12 cellular contexts compared by ENCODE assay signal in the genomic region with DNA sequence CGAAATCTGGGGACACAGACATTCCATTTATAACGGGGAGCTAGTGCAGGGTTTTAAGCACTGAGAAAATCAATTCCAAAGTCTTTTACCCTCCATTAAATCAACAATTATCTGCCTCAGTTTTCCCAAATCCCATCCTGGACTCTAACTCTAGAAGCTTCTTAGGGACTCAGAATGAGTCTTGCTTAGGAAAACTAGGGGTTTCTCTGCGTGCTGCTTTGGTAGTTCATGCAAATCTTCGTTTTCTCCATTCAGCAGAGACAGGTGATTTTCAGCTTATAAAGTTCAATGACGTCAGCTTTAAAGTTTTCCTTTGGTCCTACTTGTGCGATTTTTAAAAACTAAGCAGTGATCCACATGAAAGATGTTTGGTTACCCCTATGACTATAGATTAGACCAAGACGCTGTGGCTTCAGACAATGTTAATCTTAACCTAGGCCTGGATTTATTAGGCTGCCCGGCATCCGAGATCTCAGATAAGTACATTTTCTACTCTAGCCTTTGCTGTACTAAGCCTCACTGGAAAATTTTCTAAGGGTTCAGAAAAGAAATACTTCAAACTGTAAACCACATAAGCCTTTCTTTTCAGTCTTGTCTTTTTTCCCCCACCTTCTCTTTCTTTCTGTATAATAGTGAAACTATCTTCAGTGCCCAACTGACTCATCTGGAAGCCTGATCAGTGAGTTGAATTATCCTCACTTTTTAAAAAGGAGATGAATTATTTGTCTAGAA.
DNase-seq lines count a peak whose midpoint lies in the region; ATAC-seq and TF ChIP-seq lines count a peak whose summit lies in the region.
"Had no signal": no experiment of that assay in that cellular context is flagged by ENCODE, and none has a peak within 500 bp of the region (broad histone marks: within the 10 kb centered on the region; RNA-seq: fewer than 3 reads in every experiment).

No MANE protein-coding gene starts in this region.

- H3K4me1 Mint-ChIP-seq in activated T-helper 17 cell treated with anti-CD3 and anti-CD28 coated beads, Interleukin-2, amount 50 U/mL, for 72 hours, result peaks cover 28% of the 10 kb centered on the region

- POLR2A ChIA-PET in A673 (lab: Charles Lee; ENCODE audit: low non-redundant PET), result no interaction called here

- ATAC-seq in GM18505 (IDR thresholded peaks at IDR 0.05; ENCODE audit: unreplicated experiment) (peak; percentile 58), GM19452 (IDR thresholded peaks at IDR 0.05; ENCODE audit: unreplicated experiment) (peak; percentile 73), HG02981 (IDR thresholded peaks at IDR 0.05; ENCODE audit: unreplicated experiment) (peak; percentile 62)
- ATAC-seq in activated T-helper 17 cell treated with anti-CD3 and anti-CD28 coated beads, Interleukin-2, amount 50 U/mL, for 72 hours (replicated peaks), result peak; percentile 80

- H3K36me3 Mint-ChIP-seq in activated T-helper 17 cell treated with anti-CD3 and anti-CD28 coated beads, Interleukin-2, amount 50 U/mL, for 72 hours (ENCODE audit: low read depth), result no peaks in the 10 kb centered on the region

- TF ChIP-seq CTCF in A673 (conservative IDR thresholded peaks at IDR 0.05; ENCODE audit: low read depth, low read length), result no peak

- intact Hi-C loops in A673 (cut with micrococcal nuclease; ENCODE audit: unreplicated experiment), result no loop called here

- DNase-seq in NCI-H146 (lab: John Stamatoyannopoulos, UW), result no peak
- no peak for DNase-seq in A673 (ENCODE audit: low spot score)
- no peak for DNase-seq in NAMALWA (ENCODE audit: low spot score)
- no peak for DNase-seq in activated CD8-positive, alpha-beta memory T cell treated with anti-CD3 and anti-CD28 coated beads, Interleukin-2, amount 50 U/mL, for 4 hours
- DNase-seq: amygdala, erythroblast, GOT3, OCI-M1 had no signal

- H3K4me3 ChIP-seq in A673 (ENCODE audit: low read depth, low read length, poor library complexity, severe bottlenecking), result no peak overlapping the region

- TF ChIP-seq POLR2A in GM18505 (IDR thresholded peaks at IDR 0.05; ENCODE audit: borderline replicate concordance, extremely low read depth, insufficient read depth, insufficient read length), result no peak

- H3K9me3 ChIP-seq in A673 (ENCODE audit: low read depth, low read length, poor library complexity, severe bottlenecking), result no peaks in the 10 kb centered on the region

- H3K27ac ChIP-seq in A673 (ENCODE audit: low read depth, low read length, poor library complexity, severe bottlenecking), result no peak overlapping the region

- H3K27ac Mint-ChIP-seq in activated T-helper 17 cell treated with anti-CD3 and anti-CD28 coated beads, Interleukin-2, amount 50 U/mL, for 72 hours, result peak overlapping the region; percentile 92

- no peaks in the 10 kb centered on the region for H3K4me1 ChIP-seq in A673 (ENCODE audit: insufficient read depth, low read length, poor library complexity, severe bottlenecking)

- no peaks in the 10 kb centered on the region for H3K36me3 ChIP-seq in A673 (ENCODE audit: insufficient read depth, low read length, poor library complexity, severe bottlenecking)

- H3K27me3 ChIP-seq in A673 (replicated peaks; ENCODE audit: insufficient read depth, low read depth, low read length, poor library complexity), result no peaks in the 10 kb centered on the region

- H3K27me3 Mint-ChIP-seq in activated T-helper 17 cell treated with anti-CD3 and anti-CD28 coated beads, Interleukin-2, amount 50 U/mL, for 72 hours, result peaks cover 5% of the 10 kb centered on the region

- no TSS peak for BruUV-seq in A673 (replicated peaks; lab: Mats Ljungman, UMichigan)

- CTCF ChIA-PET in A673 (lab: Charles Lee), result no interaction called here

- H3K9me3 Mint-ChIP-seq in activated T-helper 17 cell treated with anti-CD3 and anti-CD28 coated beads, Interleukin-2, amount 50 U/mL, for 72 hours, result no peaks in the 10 kb centered on the region

- H3K4me3 Mint-ChIP-seq in activated T-helper 17 cell treated with anti-CD3 and anti-CD28 coated beads, Interleukin-2, amount 50 U/mL, for 72 hours, result peak overlapping the region; percentile 75
